ENCODE assay signal across 8 cellular contexts in the genomic region with DNA sequence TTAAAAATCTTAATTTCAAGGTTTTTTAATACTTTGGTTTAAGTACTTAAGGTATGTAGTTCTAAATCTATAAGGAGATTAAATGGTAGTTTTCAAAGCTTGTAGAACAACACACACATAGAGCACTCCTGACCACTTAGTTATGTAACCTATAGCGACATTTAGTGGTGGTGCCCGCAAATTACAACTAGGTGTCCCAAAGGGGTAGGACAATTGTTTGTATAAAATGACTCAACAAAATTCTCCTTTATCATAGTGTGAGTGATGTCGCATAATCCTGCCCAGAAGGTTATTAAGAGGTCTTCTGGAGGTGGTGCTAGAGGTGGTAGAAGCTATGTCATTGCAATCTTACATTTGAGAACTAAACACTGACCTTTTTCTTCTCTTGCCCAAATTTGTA.
DNase-seq lines count a peak whose midpoint lies in the region; ATAC-seq, FAIRE-seq and TF ChIP-seq lines count a peak whose summit lies in the region.

No MANE protein-coding gene starts in this region.

- no peaks in the 10 kb centered on the region for H3K9me3 Mint-ChIP-seq in activated T-helper 17 cell treated with anti-CD3 and anti-CD28 coated beads, Interleukin-2, amount 50 U/mL, for 72 hours

- H3K9me3 ChIP-seq in DOHH2 (ENCODE audit: control insufficient read depth, insufficient read depth, low read length): no peaks in the 10 kb centered on the region
- H3K9me3 ChIP-seq in PC-9 (ENCODE audit: insufficient read depth, low read depth): no peaks in the 10 kb centered on the region
- H3K9me3 ChIP-seq in thyroid gland: no peaks in the 10 kb centered on the region

- H3K27ac Mint-ChIP-seq in activated T-helper 17 cell treated with anti-CD3 and anti-CD28 coated beads, Interleukin-2, amount 50 U/mL, for 72 hours: no peak overlapping the region

- H3K79me2 ChIP-seq in DOHH2 (ENCODE audit: control insufficient read depth, low read length) (no peaks in the 10 kb centered on the region), PC-9 (ENCODE audit: low read depth) (no peaks in the 10 kb centered on the region)

- DNase-seq in H54 (ENCODE audit: insufficient read length, low spot score) (peak; percentile 7), PC-9 (peak; percentile 58 to 74), foreskin melanocyte (peak; percentile 60), occipital lobe (lab: John Stamatoyannopoulos, UW) (peak; percentile 31), thyroid gland (peak; percentile 76 to 78)

- CTCF ChIA-PET in PC-9 (lab: Charles Lee): interaction anchor here (0.5 to 1.6 kb wide), 4 partner anchors 16 to 377 kb away, joined by 3 to 7 read pairs (median 4); no protein-coding TSS in a partner anchor

- no peak overlapping the region for H2AFZ ChIP-seq in PC-9

- H3K4me2 ChIP-seq in DOHH2 (ENCODE audit: low read length) (no peak overlapping the region), PC-9 (no peak overlapping the region)

- no peaks in the 10 kb centered on the region for H3K27me3 ChIP-seq in DOHH2 (ENCODE audit: control insufficient read depth, low read length)
- no peaks in the 10 kb centered on the region for H3K27me3 ChIP-seq in PC-9 (ENCODE audit: insufficient read depth, low read depth)
- no peaks in the 10 kb centered on the region for H3K27me3 ChIP-seq in thyroid gland

- BruUV-seq in PC-9 (replicated peaks; lab: Mats Ljungman, UMichigan): no TSS peak

- peaks cover 4% of the 10 kb centered on the region for H3K4me1 Mint-ChIP-seq in activated T-helper 17 cell treated with anti-CD3 and anti-CD28 coated beads, Interleukin-2, amount 50 U/mL, for 72 hours

- H3K4me3 ChIP-seq in DOHH2 (ENCODE audit: low read length): no peak overlapping the region
- H3K4me3 ChIP-seq in PC-9: no peak overlapping the region
- H3K4me3 ChIP-seq in thyroid gland (replicated peaks in 1 of 3): no peak overlapping the region

- 4% methylated on average over 3 of the region's 3 CpGs for WGBS in thyroid gland, 2 donors

- no peaks in the 10 kb centered on the region for H3K9me2 ChIP-seq in DOHH2 (replicated peaks; ENCODE audit: control insufficient read depth, low read length)
- H3K9me2 ChIP-seq in PC-9 (ENCODE audit: insufficient read depth): no peaks in the 10 kb centered on the region; the same call in 1 of the 2 replicates

- peak; percentile 94 for ATAC-seq in activated T-helper 17 cell treated with anti-CD3 and anti-CD28 coated beads, Interleukin-2, amount 50 U/mL, for 72 hours (replicated peaks)

- H4K20me1 ChIP-seq in DOHH2 (ENCODE audit: control insufficient read depth, insufficient read depth, low read depth, low read length): no peaks in the 10 kb centered on the region
- no peaks in the 10 kb centered on the region for H4K20me1 ChIP-seq in PC-9 (ENCODE audit: insufficient read depth)

- peak; percentile 38 for FAIRE-seq in H54 (lab: Jason Lieb, UNC)

- no peak overlapping the region for H3K27ac ChIP-seq in DOHH2 (ENCODE audit: low read depth, low read length)
- H3K27ac ChIP-seq in PC-9: no peak overlapping the region
- H3K27ac ChIP-seq in thyroid gland: no peak overlapping the region

- intact Hi-C loops in PC-9 (cut with micrococcal nuclease; ENCODE audit: unreplicated experiment): loop anchor here (1.0 to 10.0 kb wide), 3 partner anchors 377 to 438 kb away; no protein-coding TSS in a partner anchor
- intact Hi-C loops in thyroid gland (cut with DNase I): no loop called here

- no peaks in the 10 kb centered on the region for H3F3A ChIP-seq in DOHH2 (ENCODE audit: control insufficient read depth, insufficient read depth)
- no peaks in the 10 kb centered on the region for H3F3A ChIP-seq in PC-9 (ENCODE audit: insufficient read depth, low read depth)

- no peaks in the 10 kb centered on the region for H3K36me3 Mint-ChIP-seq in activated T-helper 17 cell treated with anti-CD3 and anti-CD28 coated beads, Interleukin-2, amount 50 U/mL, for 72 hours (ENCODE audit: low read depth)

- POLR2A ChIA-PET in PC-9 (lab: Charles Lee; ENCODE audit: unreplicated experiment): no interaction called here

- TF ChIP-seq CTCF in DOHH2 (IDR thresholded peaks at IDR 0.05; ENCODE audit: low read depth, low read length, poor library complexity, severe bottlenecking) (peak; percentile 80), LNCAP (IDR thresholded peaks at IDR 0.05) (peak; percentile 84), PC-9 (conservative IDR thresholded peaks at IDR 0.05) (peak; percentile 60), thyroid gland (IDR thresholded peaks at IDR 0.05) (peak; percentile 53 to 89 (median 76))

- TF ChIP-seq POLR2A in H54 (IDR thresholded peaks at IDR 0.05; ENCODE audit: low read depth, low read length) (no peak), thyroid gland (IDR thresholded peaks at IDR 0.05) (no peak)

- H3K36me3 ChIP-seq in DOHH2 (ENCODE audit: control insufficient read depth, low read length): no peaks in the 10 kb centered on the region
- no peaks in the 10 kb centered on the region for H3K36me3 ChIP-seq in PC-9 (ENCODE audit: low read depth)
- no peaks in the 10 kb centered on the region for H3K36me3 ChIP-seq in thyroid gland

- no peak overlapping the region for H3K4me3 Mint-ChIP-seq in activated T-helper 17 cell treated with anti-CD3 and anti-CD28 coated beads, Interleukin-2, amount 50 U/mL, for 72 hours

- H3K27me3 Mint-ChIP-seq in activated T-helper 17 cell treated with anti-CD3 and anti-CD28 coated beads, Interleukin-2, amount 50 U/mL, for 72 hours: no peaks in the 10 kb centered on the region

- H3K4me1 ChIP-seq in DOHH2 (ENCODE audit: control insufficient read depth, low read length): no peaks in the 10 kb centered on the region
- no peaks in the 10 kb centered on the region for H3K4me1 ChIP-seq in PC-9 (replicated peaks; ENCODE audit: insufficient read depth)
- H3K4me1 ChIP-seq in thyroid gland: no peaks in the 10 kb centered on the region

Comparison
In these comparisons a context has a peak if more than half of its experiments do, and no peak if none do; other contexts are left out.
1. DNase-seq: peak in every context shown above with its lines; median percentile 77 in thyroid gland; 66 in PC-9; 60 in foreskin melanocyte; 31 in occipital lobe; 7 in H54.